Comparison of ENCODE assay signal across 7 cellular contexts in genomic region chr7:149950578-149950924, GRCh38.
DNase-seq lines count a peak whose midpoint lies in the region; ATAC-seq, FAIRE-seq and TF ChIP-seq lines count a peak whose summit lies in the region.
"Not testable (repeated sequence)": the region's sequence is repeated elsewhere in the genome, so short reads cannot be mapped to it uniquely, and the experiment has no call there.

No MANE protein-coding gene starts in this region.

- peak; percentile 64 for ATAC-seq in activated CD8-positive, alpha-beta memory T cell treated with anti-CD3 and anti-CD28 coated beads, Interleukin-2, amount 10 ng/mL, durations not matched to agents 7 days and 5 days
- ATAC-seq in activated naive CD8-positive, alpha-beta T cell treated with anti-CD3 and anti-CD28 coated beads, Interleukin-2, amount 50 U/mL, for 24 hours: not testable (repeated sequence)
- ATAC-seq in upper lobe of right lung: peak; percentile 11

- not testable (repeated sequence) for H3K4me1 Mint-ChIP-seq in T-helper 1 cell treated with Interleukin-12 subunit alpha and Interleukin-12 subunit beta and Interleukin-4 antibody, amounts not matched to agents 30 μg/mL and 1 μg/mL, for 36 hours (ENCODE audit: low read depth); activated naive CD8-positive, alpha-beta T cell treated with anti-CD3 and anti-CD28 coated beads, Interleukin-2, amount 50 U/mL, for 24 hours
- peaks cover 13% of the 10 kb centered on the region for H3K4me1 Mint-ChIP-seq in activated CD8-positive, alpha-beta memory T cell treated with anti-CD3 and anti-CD28 coated beads, Interleukin-2, amount 10 ng/mL, durations not matched to agents 7 days and 5 days

- H3K9me1 ChIP-seq in keratinocyte (ENCODE audit: control insufficient read depth, extremely low read depth, insufficient read depth, low read length): not testable (repeated sequence)

- H3K27ac Mint-ChIP-seq in T-helper 1 cell treated with Interleukin-12 subunit alpha and Interleukin-12 subunit beta and Interleukin-4 antibody, amounts not matched to agents 30 μg/mL and 1 μg/mL, for 36 hours: peak overlapping the region; percentile 15
- peak overlapping the region; percentile 84 for H3K27ac Mint-ChIP-seq in activated CD8-positive, alpha-beta memory T cell treated with anti-CD3 and anti-CD28 coated beads, Interleukin-2, amount 10 ng/mL, durations not matched to agents 7 days and 5 days
- peak overlapping the region; percentile 42 for H3K27ac Mint-ChIP-seq in activated naive CD8-positive, alpha-beta T cell treated with anti-CD3 and anti-CD28 coated beads, Interleukin-2, amount 50 U/mL, for 24 hours

- H3K4me1 ChIP-seq in keratinocyte (ENCODE audit: control insufficient read depth, extremely low read depth, insufficient read depth, low read length); upper lobe of right lung: not testable (repeated sequence)

- CTCF ChIA-PET in activated CD8-positive, alpha-beta memory T cell treated with anti-CD3 and anti-CD28 coated beads, Interleukin-2, amount 10 ng/mL, durations not matched to agents 7 days and 5 days (lab: Charles Lee): not testable (repeated sequence)

- not testable (repeated sequence) for H3K27ac ChIP-seq in keratinocyte (ENCODE audit: control insufficient read depth, insufficient read depth, low read length); upper lobe of right lung

- TF ChIP-seq CTCF in D721Med (IDR thresholded peaks at IDR 0.05; ENCODE audit: insufficient read depth, missing control alignments); keratinocyte (optimal IDR thresholded peaks at IDR 0.05 in 1 of 3, IDR thresholded peaks at IDR 0.05 in 1 of 3, conservative IDR thresholded peaks at IDR 0.05 in 1 of 3; ENCODE audit: extremely low read depth in 1 of 3, insufficient read depth in 2 of 3, low read length in 3 of 3); upper lobe of right lung (IDR thresholded peaks at IDR 0.05): not testable (repeated sequence)

- H3K4me3 Mint-ChIP-seq in T-helper 1 cell treated with Interleukin-12 subunit alpha and Interleukin-12 subunit beta and Interleukin-4 antibody, amounts not matched to agents 30 μg/mL and 1 μg/mL, for 36 hours; activated CD8-positive, alpha-beta memory T cell treated with anti-CD3 and anti-CD28 coated beads, Interleukin-2, amount 10 ng/mL, durations not matched to agents 7 days and 5 days; activated naive CD8-positive, alpha-beta T cell treated with anti-CD3 and anti-CD28 coated beads, Interleukin-2, amount 50 U/mL, for 24 hours: not testable (repeated sequence)

- not testable (repeated sequence) for H3K4me3 ChIP-seq in keratinocyte (ENCODE audit: control insufficient read depth in 2 of 3, extremely low read depth in 1 of 3, insufficient read depth in 2 of 3, low read depth in 1 of 3, low read length in 3 of 3); upper lobe of right lung

- not testable (repeated sequence) for H3K79me2 ChIP-seq in keratinocyte (ENCODE audit: control insufficient read depth, insufficient read depth, low read length)

- dilution Hi-C loops in keratinocyte (cut with MboI; ENCODE audit: extremely low pct_ligation_motif_present, low sequenced_read_pairs): not testable (repeated sequence)

- H3K4me2 ChIP-seq in keratinocyte (ENCODE audit: control insufficient read depth, extremely low read depth, insufficient read depth, low read depth, low read length): not testable (repeated sequence)

- FAIRE-seq in D721Med (lab: Jason Lieb, UNC) (peak; percentile 71), GM19239 (lab: Jason Lieb, UNC) (peak; percentile 86), keratinocyte (lab: Jason Lieb, UNC) (peak; percentile 23)

- not testable (repeated sequence) for H3K27me3 ChIP-seq in keratinocyte (ENCODE audit: control insufficient read depth, extremely low read depth, insufficient read depth, low read length); upper lobe of right lung

- DNase-seq in D721Med (ENCODE audit: insufficient read length, low spot score); GM19239 (ENCODE audit: insufficient read length, low spot score); activated CD8-positive, alpha-beta memory T cell treated with anti-CD3 and anti-CD28 coated beads, Interleukin-2, amount 10 ng/mL, durations not matched to agents 7 days and 5 days; activated naive CD8-positive, alpha-beta T cell treated with anti-CD3 and anti-CD28 coated beads, Interleukin-2, amount 50 U/mL, for 24 hours; keratinocyte (ENCODE audit: low read depth, low spot score); upper lobe of right lung: not testable (repeated sequence)

- not testable (repeated sequence) for H3K36me3 Mint-ChIP-seq in T-helper 1 cell treated with Interleukin-12 subunit alpha and Interleukin-12 subunit beta and Interleukin-4 antibody, amounts not matched to agents 30 μg/mL and 1 μg/mL, for 36 hours (ENCODE audit: low read depth); activated CD8-positive, alpha-beta memory T cell treated with anti-CD3 and anti-CD28 coated beads, Interleukin-2, amount 10 ng/mL, durations not matched to agents 7 days and 5 days; activated naive CD8-positive, alpha-beta T cell treated with anti-CD3 and anti-CD28 coated beads, Interleukin-2, amount 50 U/mL, for 24 hours (ENCODE audit: low read depth)

- intact Hi-C loops in upper lobe of right lung (cut with DNase I): not testable (repeated sequence)

- H4K20me1 ChIP-seq in keratinocyte (ENCODE audit: control insufficient read depth, extremely low read depth, insufficient read depth, low read length): not testable (repeated sequence)

- H3K9ac ChIP-seq in keratinocyte (ENCODE audit: control insufficient read depth, extremely low read depth, insufficient read depth, low read length): not testable (repeated sequence)

- not testable (repeated sequence) for H3K9me3 Mint-ChIP-seq in T-helper 1 cell treated with Interleukin-12 subunit alpha and Interleukin-12 subunit beta and Interleukin-4 antibody, amounts not matched to agents 30 μg/mL and 1 μg/mL, for 36 hours; activated CD8-positive, alpha-beta memory T cell treated with anti-CD3 and anti-CD28 coated beads, Interleukin-2, amount 10 ng/mL, durations not matched to agents 7 days and 5 days (ENCODE audit: low read depth); activated naive CD8-positive, alpha-beta T cell treated with anti-CD3 and anti-CD28 coated beads, Interleukin-2, amount 50 U/mL, for 24 hours

- H3K27me3 Mint-ChIP-seq in T-helper 1 cell treated with Interleukin-12 subunit alpha and Interleukin-12 subunit beta and Interleukin-4 antibody, amounts not matched to agents 30 μg/mL and 1 μg/mL, for 36 hours (ENCODE audit: low read depth); activated CD8-positive, alpha-beta memory T cell treated with anti-CD3 and anti-CD28 coated beads, Interleukin-2, amount 10 ng/mL, durations not matched to agents 7 days and 5 days; activated naive CD8-positive, alpha-beta T cell treated with anti-CD3 and anti-CD28 coated beads, Interleukin-2, amount 50 U/mL, for 24 hours: not testable (repeated sequence)

- not testable (repeated sequence) for H3K36me3 ChIP-seq in keratinocyte (ENCODE audit: control insufficient read depth in 2 of 2, extremely low read depth in 1 of 2, insufficient read depth in 2 of 2, low read length in 2 of 2); upper lobe of right lung

- H2AFZ ChIP-seq in keratinocyte (ENCODE audit: control insufficient read depth, low read length): not testable (repeated sequence)

- not testable (repeated sequence) for H3K9me3 ChIP-seq in keratinocyte (ENCODE audit: control insufficient read depth, low read depth, low read length); upper lobe of right lung

Comparison
In these comparisons a context has a peak if more than half of its experiments do, and no peak if none do; other contexts are left out.
1. H3K27ac Mint-ChIP-seq: peak in every context shown above with its lines; median percentile 84 in activated CD8-positive, alpha-beta memory T cell treated with anti-CD3 and anti-CD28 coated beads, Interleukin-2, amount 10 ng/mL, durations not matched to agents 7 days and 5 days; 42 in activated naive CD8-positive, alpha-beta T cell treated with anti-CD3 and anti-CD28 coated beads, Interleukin-2, amount 50 U/mL, for 24 hours; 15 in T-helper 1 cell treated with Interleukin-12 subunit alpha and Interleukin-12 subunit beta and Interleukin-4 antibody, amounts not matched to agents 30 μg/mL and 1 μg/mL, for 36 hours.